In the genomic region with DNA sequence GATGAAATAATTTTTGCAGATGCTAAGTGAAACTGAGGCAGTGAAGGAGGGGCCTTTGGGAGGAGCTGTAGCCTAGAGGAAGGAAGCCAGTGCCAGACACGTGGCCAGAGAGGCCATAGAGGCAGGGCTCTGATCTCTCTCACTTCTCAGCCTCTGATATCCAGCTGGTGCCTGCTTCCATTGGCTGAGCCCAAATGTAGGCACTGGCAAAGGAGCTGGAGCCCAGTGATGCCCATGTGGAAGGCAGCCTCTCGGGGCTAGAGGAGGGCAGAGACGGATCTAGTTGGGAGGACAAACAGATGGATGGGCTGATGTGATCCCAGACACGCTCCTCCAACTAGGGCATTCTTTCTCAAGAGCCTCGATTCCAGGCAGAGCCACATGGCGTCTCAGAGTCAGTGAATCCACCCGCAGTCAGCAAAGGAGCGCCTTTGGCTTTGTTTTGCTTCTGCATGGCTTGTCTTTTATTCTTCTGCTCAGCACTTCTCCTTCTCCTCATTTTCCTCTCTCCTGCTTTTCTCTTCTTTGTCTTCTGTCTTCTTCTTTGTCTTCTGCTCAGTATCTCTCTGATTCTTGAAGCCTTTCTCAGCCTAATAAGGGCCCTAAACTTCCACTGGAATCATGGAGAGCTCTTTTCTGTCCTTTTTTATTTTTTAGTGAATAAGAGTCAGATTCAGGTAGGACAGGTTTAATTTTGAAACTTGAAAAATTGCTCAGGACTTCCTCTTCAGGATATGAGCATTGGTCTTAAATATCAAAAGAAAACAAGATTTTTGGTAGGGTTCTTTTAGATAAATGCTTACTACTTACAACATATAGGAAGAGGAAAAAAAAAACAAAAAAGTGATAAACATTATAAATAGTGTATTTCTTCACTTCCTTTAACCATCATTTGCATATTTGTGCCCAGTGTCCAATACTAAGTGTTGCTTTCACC, we compare ENCODE assay signal across 1 cellular context.
TF ChIP-seq lines count a peak whose summit lies in the region.

No MANE protein-coding gene starts in this region.

TF ChIP-seq in HepG2, 621 proteins besides CTCF, POLR2A, EP300 and RAD21 (continued from another document and continues in another):
- TF ChIP-seq, protein P1, sequence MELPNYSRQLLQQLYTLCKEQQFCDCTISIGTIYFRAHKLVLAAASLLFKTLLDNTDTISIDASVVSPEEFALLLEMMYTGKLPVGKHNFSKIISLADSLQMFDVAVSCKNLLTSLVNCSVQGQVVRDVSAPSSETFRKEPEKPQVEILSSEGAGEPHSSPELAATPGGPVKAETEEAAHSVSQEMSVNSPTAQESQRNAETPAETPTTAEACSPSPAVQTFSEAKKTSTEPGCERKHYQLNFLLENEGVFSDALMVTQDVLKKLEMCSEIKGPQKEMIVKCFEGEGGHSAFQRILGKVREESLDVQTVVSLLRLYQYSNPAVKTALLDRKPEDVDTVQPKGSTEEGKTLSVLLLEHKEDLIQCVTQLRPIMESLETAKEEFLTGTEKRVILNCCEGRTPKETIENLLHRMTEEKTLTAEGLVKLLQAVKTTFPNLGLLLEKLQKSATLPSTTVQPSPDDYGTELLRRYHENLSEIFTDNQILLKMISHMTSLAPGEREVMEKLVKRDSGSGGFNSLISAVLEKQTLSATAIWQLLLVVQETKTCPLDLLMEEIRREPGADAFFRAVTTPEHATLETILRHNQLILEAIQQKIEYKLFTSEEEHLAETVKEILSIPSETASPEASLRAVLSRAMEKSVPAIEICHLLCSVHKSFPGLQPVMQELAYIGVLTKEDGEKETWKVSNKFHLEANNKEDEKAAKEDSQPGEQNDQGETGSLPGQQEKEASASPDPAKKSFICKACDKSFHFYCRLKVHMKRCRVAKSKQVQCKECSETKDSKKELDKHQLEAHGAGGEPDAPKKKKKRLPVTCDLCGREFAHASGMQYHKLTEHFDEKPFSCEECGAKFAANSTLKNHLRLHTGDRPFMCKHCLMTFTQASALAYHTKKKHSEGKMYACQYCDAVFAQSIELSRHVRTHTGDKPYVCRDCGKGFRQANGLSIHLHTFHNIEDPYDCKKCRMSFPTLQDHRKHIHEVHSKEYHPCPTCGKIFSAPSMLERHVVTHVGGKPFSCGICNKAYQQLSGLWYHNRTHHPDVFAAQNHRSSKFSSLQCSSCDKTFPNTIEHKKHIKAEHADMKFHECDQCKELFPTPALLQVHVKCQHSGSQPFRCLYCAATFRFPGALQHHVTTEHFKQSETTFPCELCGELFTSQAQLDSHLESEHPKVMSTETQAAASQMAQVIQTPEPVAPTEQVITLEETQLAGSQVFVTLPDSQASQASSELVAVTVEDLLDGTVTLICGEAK (IDR thresholded peaks at IDR 0.05), result no peak
- TF ChIP-seq, protein P1 (CRISPR knock-in tag; IDR thresholded peaks at IDR 0.05), result no peak
- TF ChIP-seq PBX3 (CRISPR knock-in tag; IDR thresholded peaks at IDR 0.05; ENCODE audit: borderline replicate concordance) (no peak), CENPT (CRISPR knock-in tag; IDR thresholded peaks at IDR 0.05; ENCODE audit: low read depth) (no peak), IRF2 (CRISPR knock-in tag; IDR thresholded peaks at IDR 0.05) (no peak), KLF6 (CRISPR knock-in tag; IDR thresholded peaks at IDR 0.05) (no peak), FIP1L1 (IDR thresholded peaks at IDR 0.05; ENCODE audit: borderline replicate concordance, insufficient read depth, low read depth, low read length) (no peak), HCFC1 (IDR thresholded peaks at IDR 0.05; ENCODE audit: low read depth, low read length) (0 out of 2 replicates have a peak, but pooled peaks have one; percentile 22), PRMT3 (CRISPR knock-in tag; IDR thresholded peaks at IDR 0.05; ENCODE audit: borderline replicate concordance, low read depth) (no peak), ZNF503 (CRISPR knock-in tag; IDR thresholded peaks at IDR 0.05) (no peak), MAF1 (CRISPR knock-in tag; IDR thresholded peaks at IDR 0.05; ENCODE audit: borderline replicate concordance) (no peak), SRF (IDR thresholded peaks at IDR 0.05; ENCODE audit: low read depth, low read length) (no peak), SPEN (CRISPR knock-in tag; IDR thresholded peaks at IDR 0.05; ENCODE audit: low read depth) (no peak), RAD51 (IDR thresholded peaks at IDR 0.05; ENCODE audit: borderline replicate concordance) (no peak), HNRNPK (IDR thresholded peaks at IDR 0.05; ENCODE audit: low read depth, low read length, poor library complexity, severe bottlenecking) (no peak), SMAD3 (CRISPR knock-in tag; IDR thresholded peaks at IDR 0.05) (no peak), ZSCAN21 (CRISPR knock-in tag; IDR thresholded peaks at IDR 0.05; ENCODE audit: borderline replicate concordance) (no peak), ZNF205 (CRISPR knock-in tag; IDR thresholded peaks at IDR 0.05) (no peak), SP2 (CRISPR knock-in tag; IDR thresholded peaks at IDR 0.05) (no peak)
- TF ChIP-seq, protein P2, sequence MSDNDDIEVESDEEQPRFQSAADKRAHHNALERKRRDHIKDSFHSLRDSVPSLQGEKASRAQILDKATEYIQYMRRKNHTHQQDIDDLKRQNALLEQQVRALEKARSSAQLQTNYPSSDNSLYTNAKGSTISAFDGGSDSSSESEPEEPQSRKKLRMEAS (IDR thresholded peaks at IDR 0.05), result 0 out of 2 replicates have a peak, but pooled peaks have one; percentile 22
- TF ChIP-seq, protein P3, sequence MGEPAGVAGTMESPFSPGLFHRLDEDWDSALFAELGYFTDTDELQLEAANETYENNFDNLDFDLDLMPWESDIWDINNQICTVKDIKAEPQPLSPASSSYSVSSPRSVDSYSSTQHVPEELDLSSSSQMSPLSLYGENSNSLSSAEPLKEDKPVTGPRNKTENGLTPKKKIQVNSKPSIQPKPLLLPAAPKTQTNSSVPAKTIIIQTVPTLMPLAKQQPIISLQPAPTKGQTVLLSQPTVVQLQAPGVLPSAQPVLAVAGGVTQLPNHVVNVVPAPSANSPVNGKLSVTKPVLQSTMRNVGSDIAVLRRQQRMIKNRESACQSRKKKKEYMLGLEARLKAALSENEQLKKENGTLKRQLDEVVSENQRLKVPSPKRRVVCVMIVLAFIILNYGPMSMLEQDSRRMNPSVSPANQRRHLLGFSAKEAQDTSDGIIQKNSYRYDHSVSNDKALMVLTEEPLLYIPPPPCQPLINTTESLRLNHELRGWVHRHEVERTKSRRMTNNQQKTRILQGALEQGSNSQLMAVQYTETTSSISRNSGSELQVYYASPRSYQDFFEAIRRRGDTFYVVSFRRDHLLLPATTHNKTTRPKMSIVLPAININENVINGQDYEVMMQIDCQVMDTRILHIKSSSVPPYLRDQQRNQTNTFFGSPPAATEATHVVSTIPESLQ (CRISPR knock-in tag; conservative IDR thresholded peaks at IDR 0.05), result no peak
- TF ChIP-seq, protein P4, sequence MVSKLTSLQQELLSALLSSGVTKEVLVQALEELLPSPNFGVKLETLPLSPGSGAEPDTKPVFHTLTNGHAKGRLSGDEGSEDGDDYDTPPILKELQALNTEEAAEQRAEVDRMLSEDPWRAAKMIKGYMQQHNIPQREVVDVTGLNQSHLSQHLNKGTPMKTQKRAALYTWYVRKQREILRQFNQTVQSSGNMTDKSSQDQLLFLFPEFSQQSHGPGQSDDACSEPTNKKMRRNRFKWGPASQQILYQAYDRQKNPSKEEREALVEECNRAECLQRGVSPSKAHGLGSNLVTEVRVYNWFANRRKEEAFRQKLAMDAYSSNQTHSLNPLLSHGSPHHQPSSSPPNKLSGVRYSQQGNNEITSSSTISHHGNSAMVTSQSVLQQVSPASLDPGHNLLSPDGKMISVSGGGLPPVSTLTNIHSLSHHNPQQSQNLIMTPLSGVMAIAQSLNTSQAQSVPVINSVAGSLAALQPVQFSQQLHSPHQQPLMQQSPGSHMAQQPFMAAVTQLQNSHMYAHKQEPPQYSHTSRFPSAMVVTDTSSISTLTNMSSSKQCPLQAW (CRISPR knock-in tag; IDR thresholded peaks at IDR 0.05), result no peak
- TF ChIP-seq, protein P5, sequence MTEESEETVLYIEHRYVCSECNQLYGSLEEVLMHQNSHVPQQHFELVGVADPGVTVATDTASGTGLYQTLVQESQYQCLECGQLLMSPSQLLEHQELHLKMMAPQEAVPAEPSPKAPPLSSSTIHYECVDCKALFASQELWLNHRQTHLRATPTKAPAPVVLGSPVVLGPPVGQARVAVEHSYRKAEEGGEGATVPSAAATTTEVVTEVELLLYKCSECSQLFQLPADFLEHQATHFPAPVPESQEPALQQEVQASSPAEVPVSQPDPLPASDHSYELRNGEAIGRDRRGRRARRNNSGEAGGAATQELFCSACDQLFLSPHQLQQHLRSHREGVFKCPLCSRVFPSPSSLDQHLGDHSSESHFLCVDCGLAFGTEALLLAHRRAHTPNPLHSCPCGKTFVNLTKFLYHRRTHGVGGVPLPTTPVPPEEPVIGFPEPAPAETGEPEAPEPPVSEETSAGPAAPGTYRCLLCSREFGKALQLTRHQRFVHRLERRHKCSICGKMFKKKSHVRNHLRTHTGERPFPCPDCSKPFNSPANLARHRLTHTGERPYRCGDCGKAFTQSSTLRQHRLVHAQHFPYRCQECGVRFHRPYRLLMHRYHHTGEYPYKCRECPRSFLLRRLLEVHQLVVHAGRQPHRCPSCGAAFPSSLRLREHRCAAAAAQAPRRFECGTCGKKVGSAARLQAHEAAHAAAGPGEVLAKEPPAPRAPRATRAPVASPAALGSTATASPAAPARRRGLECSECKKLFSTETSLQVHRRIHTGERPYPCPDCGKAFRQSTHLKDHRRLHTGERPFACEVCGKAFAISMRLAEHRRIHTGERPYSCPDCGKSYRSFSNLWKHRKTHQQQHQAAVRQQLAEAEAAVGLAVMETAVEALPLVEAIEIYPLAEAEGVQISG (CRISPR knock-in tag; IDR thresholded peaks at IDR 0.05), result 0 out of 2 replicates have a peak, but pooled peaks have one; percentile 27
- TF ChIP-seq, protein P6, sequence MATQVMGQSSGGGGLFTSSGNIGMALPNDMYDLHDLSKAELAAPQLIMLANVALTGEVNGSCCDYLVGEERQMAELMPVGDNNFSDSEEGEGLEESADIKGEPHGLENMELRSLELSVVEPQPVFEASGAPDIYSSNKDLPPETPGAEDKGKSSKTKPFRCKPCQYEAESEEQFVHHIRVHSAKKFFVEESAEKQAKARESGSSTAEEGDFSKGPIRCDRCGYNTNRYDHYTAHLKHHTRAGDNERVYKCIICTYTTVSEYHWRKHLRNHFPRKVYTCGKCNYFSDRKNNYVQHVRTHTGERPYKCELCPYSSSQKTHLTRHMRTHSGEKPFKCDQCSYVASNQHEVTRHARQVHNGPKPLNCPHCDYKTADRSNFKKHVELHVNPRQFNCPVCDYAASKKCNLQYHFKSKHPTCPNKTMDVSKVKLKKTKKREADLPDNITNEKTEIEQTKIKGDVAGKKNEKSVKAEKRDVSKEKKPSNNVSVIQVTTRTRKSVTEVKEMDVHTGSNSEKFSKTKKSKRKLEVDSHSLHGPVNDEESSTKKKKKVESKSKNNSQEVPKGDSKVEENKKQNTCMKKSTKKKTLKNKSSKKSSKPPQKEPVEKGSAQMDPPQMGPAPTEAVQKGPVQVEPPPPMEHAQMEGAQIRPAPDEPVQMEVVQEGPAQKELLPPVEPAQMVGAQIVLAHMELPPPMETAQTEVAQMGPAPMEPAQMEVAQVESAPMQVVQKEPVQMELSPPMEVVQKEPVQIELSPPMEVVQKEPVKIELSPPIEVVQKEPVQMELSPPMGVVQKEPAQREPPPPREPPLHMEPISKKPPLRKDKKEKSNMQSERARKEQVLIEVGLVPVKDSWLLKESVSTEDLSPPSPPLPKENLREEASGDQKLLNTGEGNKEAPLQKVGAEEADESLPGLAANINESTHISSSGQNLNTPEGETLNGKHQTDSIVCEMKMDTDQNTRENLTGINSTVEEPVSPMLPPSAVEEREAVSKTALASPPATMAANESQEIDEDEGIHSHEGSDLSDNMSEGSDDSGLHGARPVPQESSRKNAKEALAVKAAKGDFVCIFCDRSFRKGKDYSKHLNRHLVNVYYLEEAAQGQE (IDR thresholded peaks at IDR 0.05; ENCODE audit: borderline replicate concordance in 1 of 2, low read depth in 1 of 2, low read length in 2 of 2), result no peak
